In the genomic region with DNA sequence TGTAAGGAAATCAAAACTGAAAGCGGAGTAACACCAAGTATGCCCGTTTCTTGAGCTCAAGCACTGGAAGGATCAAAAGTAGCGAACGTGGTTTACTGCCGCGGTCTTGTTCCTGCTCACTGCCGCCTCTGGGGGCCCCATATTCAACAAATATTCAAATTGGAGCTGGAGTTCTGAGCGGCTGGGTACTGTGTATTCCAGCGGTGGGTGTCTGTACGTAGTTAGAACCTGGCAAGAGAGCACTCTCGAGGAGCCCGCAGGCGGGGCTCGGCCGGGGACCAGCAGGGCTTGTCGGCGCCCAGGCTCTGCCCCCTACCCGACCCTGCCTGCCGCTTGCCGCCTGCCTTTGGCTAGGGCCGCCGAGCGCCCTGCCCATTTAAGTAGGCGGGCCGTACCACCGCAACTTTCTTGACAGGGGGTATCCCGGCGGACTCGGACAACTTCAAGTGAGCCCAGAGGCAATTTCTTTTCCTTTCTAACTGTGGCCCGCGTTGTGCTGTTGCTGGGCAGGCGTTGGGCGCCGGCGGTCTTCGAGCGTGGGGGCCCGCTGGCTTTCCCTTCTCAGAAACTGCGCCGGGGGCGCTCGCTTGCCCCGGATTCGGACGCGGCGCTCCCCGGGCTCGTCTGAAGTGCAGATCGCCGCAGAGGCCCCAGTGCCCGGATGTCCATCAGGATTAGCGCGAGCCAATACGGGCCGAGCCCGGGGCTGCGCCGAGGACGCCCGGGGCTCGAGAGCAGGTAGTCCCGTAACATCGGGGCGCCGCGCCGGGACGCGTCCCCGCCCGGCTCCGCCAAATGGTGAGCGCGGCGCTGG, we compare ENCODE assay signal across 8 cellular contexts.
DNase-seq lines count a peak whose midpoint lies in the region; TF ChIP-seq lines count a peak whose summit lies in the region.

No MANE protein-coding gene starts in this region.

- no peak for TF ChIP-seq CTCF in HFF-Myc (IDR thresholded peaks at IDR 0.05; ENCODE audit: low read depth, low read length, missing control alignments)

- no peaks in the 10 kb centered on the region for H3K9me3 Mint-ChIP-seq in activated naive CD4-positive, alpha-beta T cell treated with anti-CD3 and anti-CD28 coated beads, Interleukin-2, amount 10 ng/mL, durations not matched to agents 7 days and 5 days

- peaks cover 57% of the 10 kb centered on the region for H3K4me1 Mint-ChIP-seq in activated naive CD4-positive, alpha-beta T cell treated with anti-CD3 and anti-CD28 coated beads, Interleukin-2, amount 10 ng/mL, durations not matched to agents 7 days and 5 days

- peak overlapping the region; percentile 88 for H3K4me3 Mint-ChIP-seq in activated naive CD4-positive, alpha-beta T cell treated with anti-CD3 and anti-CD28 coated beads, Interleukin-2, amount 10 ng/mL, durations not matched to agents 7 days and 5 days

- peak overlapping the region; percentile 93 for H3K27ac ChIP-seq in SJSA1
- H3K27ac ChIP-seq in temporal lobe (ENCODE audit: low read depth, low read length), result peak overlapping the region; percentile 86

- H3K4me1 ChIP-seq in SJSA1 (replicated peaks), result peaks cover 24% of the 10 kb centered on the region

- CTCF ChIA-PET in activated naive CD4-positive, alpha-beta T cell treated with anti-CD3 and anti-CD28 coated beads, Interleukin-2, amount 10 ng/mL, durations not matched to agents 7 days and 5 days (lab: Charles Lee), result interaction anchor here (0.9 to 6.0 kb wide), 7 partner anchors 69 to 112 kb away, joined by 3 to 26 read pairs (median 4); a partner anchor contains a TSS

- H3K36me3 ChIP-seq in SJSA1, result no peaks in the 10 kb centered on the region

- H3K36me3 Mint-ChIP-seq in activated naive CD4-positive, alpha-beta T cell treated with anti-CD3 and anti-CD28 coated beads, Interleukin-2, amount 10 ng/mL, durations not matched to agents 7 days and 5 days, result peaks cover 9% of the 10 kb centered on the region

- H3K27ac Mint-ChIP-seq in activated naive CD4-positive, alpha-beta T cell treated with anti-CD3 and anti-CD28 coated beads, Interleukin-2, amount 10 ng/mL, durations not matched to agents 7 days and 5 days, result peak overlapping the region; percentile 99

- H3K27me3 Mint-ChIP-seq in activated naive CD4-positive, alpha-beta T cell treated with anti-CD3 and anti-CD28 coated beads, Interleukin-2, amount 10 ng/mL, durations not matched to agents 7 days and 5 days, result no peaks in the 10 kb centered on the region

- no peaks in the 10 kb centered on the region for H3K9me3 ChIP-seq in SJSA1 (replicated peaks)

- H3K27me3 ChIP-seq in SJSA1 (replicated peaks), result no peaks in the 10 kb centered on the region

- DNase-seq in HFF-Myc (ENCODE audit: extremely low read depth, low read depth) (peak; percentile 76), MV-4-11 (lab: John Stamatoyannopoulos, UW) (peak; percentile 86), SJSA1 (ENCODE audit: low read depth in 1 of 2, low spot score in 2 of 2) (peak; percentile 91 to 98), globus pallidus (ENCODE audit: low spot score) (peak; percentile 94), occipital lobe (lab: John Stamatoyannopoulos, UW) (peak; percentile 96)
- peak; percentile 91 for DNase-seq in activated naive CD4-positive, alpha-beta T cell treated with anti-CD3 and anti-CD28 coated beads, Interleukin-2, amount 10 ng/mL, durations not matched to agents 7 days and 5 days

- H3K4me3 ChIP-seq in GM08714 (ENCODE audit: low read length), result peak overlapping the region; percentile 87
- H3K4me3 ChIP-seq in HFF-Myc (replicated peaks; ENCODE audit: low read depth, low read length), result peak overlapping the region; percentile 72
- peak overlapping the region; percentile 60 for H3K4me3 ChIP-seq in SJSA1

Comparison
In these comparisons a context has a peak if more than half of its experiments do, and no peak if none do; other contexts are left out.
1. Peak in every context shown above with its lines: DNase-seq, H3K4me3 ChIP-seq and H3K27ac ChIP-seq.